8 cellular contexts compared by ENCODE assay signal in the genomic region with DNA sequence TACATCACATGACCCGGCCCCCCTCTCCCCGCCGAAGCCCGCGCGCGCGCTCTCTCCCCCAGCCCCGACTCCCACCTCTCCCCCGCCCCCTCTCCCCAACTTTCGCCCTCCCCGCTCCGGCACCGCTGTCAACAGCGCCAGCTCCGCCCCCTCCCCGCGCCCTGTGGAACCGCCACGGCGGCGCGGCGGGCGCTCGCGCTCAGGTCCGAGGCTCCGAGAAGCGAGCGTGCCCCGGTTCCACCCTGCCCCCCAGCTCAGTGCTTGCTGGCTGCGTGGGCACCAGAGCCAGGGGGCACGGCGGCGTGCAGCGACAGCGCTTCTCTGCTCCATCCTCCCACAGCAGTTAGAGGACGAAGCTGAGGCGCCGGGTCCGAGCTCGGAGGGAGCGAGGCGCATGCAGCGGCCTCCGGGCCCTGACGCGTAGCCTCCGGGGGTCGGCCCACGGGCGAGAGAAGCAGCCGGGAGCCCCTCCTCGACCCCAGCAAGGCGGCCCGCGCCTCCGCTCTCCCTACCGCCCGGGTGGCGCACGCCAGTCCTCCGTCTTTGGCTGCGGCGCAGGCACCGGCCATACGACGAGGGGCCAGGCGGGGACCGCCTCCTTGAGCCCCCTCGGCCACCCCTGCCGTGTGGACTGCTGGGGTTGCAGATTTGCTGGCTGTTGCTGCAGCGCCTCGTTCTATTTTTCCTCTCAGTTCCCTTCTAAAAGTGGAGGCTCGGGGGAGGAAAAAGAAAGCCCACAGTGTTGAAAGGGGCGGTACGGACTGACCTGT.
DNase-seq lines count a peak whose midpoint lies in the region; ATAC-seq and TF ChIP-seq lines count a peak whose summit lies in the region.

No MANE protein-coding gene starts in this region.

- H3K4me1 ChIP-seq in PC-3 (ENCODE audit: insufficient read depth, low read length) = peaks cover 15% of the 10 kb centered on the region; the same call in 1 of the 2 replicates
- peaks cover 2% of the 10 kb centered on the region for H3K4me1 ChIP-seq in ovary (ENCODE audit: insufficient read depth)
- H3K4me1 ChIP-seq in tibial artery = peaks cover 0 to 39% (median 28%) of the 10 kb centered on the region in 4 donors

- no peak for TF ChIP-seq EP300 in ovary (IDR thresholded peaks at IDR 0.05)

- H4K20me1 ChIP-seq in PC-3 (ENCODE audit: low read length) = no peaks in the 10 kb centered on the region

- POLR2A ChIA-PET in PC-3 (lab: Charles Lee; ENCODE audit: unreplicated experiment) = interaction anchor here (0.6 to 0.7 kb wide), 4 partner anchors 24 to 332 kb away, joined by 3 to 4 read pairs (median 3); no protein-coding TSS in a partner anchor

- intact Hi-C loops in PC-3 (cut with micrococcal nuclease) = loop anchor here (1.0 kb wide), 1 partner anchor 42 kb away; no protein-coding TSS in a partner anchor
- intact Hi-C loops in ovary (cut with DNase I) = loop anchor here in 2 of 4 donors (2.0 to 10.0 kb wide), 5 partner anchors 42 to 1460 kb away; partner anchors contain the start of genes TRIM13 (in 2 of the 2) and WDFY2 (in 1 of the 2)
- intact Hi-C loops in tibial artery (cut with DNase I; ENCODE audit: low total_unique reads) = loop anchor here (2.0 to 10.0 kb wide), 4 partner anchors 42 to 1610 kb away; partner anchors contain the start of genes KPNA3 and TRIM13

- 0 to 1% (median 1%) methylated on average over 29 to 78 of the region's 78 CpGs for WGBS in ovary, 3 donors

- H3K27ac ChIP-seq in PC-3 (ENCODE audit: low read length) (peak overlapping the region; percentile 87), ovary (peak overlapping the region; percentile 68 to 97), tibial artery (peak overlapping the region; percentile 100)

- ATAC-seq in GM18519 (IDR thresholded peaks at IDR 0.05; ENCODE audit: low FRiP score, unreplicated experiment) (peak; percentile 16), HG03097 (IDR thresholded peaks at IDR 0.05; ENCODE audit: low FRiP score, unreplicated experiment) (peak; percentile 28), PC-3 (peak; percentile 25)

- DNase-seq in 8988T (peak; percentile 93), PC-3 (peak; percentile 25), fibroblast of villous mesenchyme (ENCODE audit: low read depth) (peak; percentile 63), ovary (peak; percentile 94 to 98 (median 97)), tibial artery (peak; percentile 97 to 99)
- peak; percentile 91 for DNase-seq in activated effector memory CD4-positive, alpha-beta T cell treated with Interleukin-2 at 50 U/mL for 16 hours

- H3K9me2 ChIP-seq in PC-3 (replicated peaks; ENCODE audit: low read length) = no peaks in the 10 kb centered on the region

- H3K36me3 ChIP-seq in PC-3 (ENCODE audit: low read depth, low read length) (no peaks in the 10 kb centered on the region), ovary (no peaks in the 10 kb centered on the region), tibial artery (no peaks in the 10 kb centered on the region)

- no TSS peak for BruUV-seq in PC-3 (replicated peaks; lab: Mats Ljungman, UMichigan)

- no peaks in the 10 kb centered on the region for H3K27me3 ChIP-seq in PC-3 (ENCODE audit: low read length)
- peaks cover 4% of the 10 kb centered on the region for H3K27me3 ChIP-seq in ovary
- no peaks in the 10 kb centered on the region for H3K27me3 ChIP-seq in tibial artery

- H3F3A ChIP-seq in PC-3 (ENCODE audit: low read length, unreplicated experiment) = no peaks in the 10 kb centered on the region

- H3K4me3 ChIP-seq in PC-3 (ENCODE audit: low read length) (peak overlapping the region; percentile 93), fibroblast of villous mesenchyme (ENCODE audit: low read depth, low read length) (peak overlapping the region; percentile 91), ovary (peak overlapping the region; percentile 83), tibial artery (peak overlapping the region; percentile 95 to 96)

- no peak for TF ChIP-seq CTCF in PC-3 (conservative IDR thresholded peaks at IDR 0.05; ENCODE audit: low read depth, low read length)
- no peak for TF ChIP-seq CTCF in fibroblast of villous mesenchyme (IDR thresholded peaks at IDR 0.05; ENCODE audit: insufficient read depth, low read depth, low read length)
- TF ChIP-seq CTCF in ovary (IDR thresholded peaks at IDR 0.05) = no peak
- no peak for TF ChIP-seq CTCF in tibial artery (IDR thresholded peaks at IDR 0.05)

- H3K79me2 ChIP-seq in PC-3 (ENCODE audit: low read length) = peaks cover 19% of the 10 kb centered on the region

- H3K9ac ChIP-seq in PC-3 (ENCODE audit: low read length) = peak overlapping the region; percentile 90

- peak overlapping the region; percentile 91 for H2AFZ ChIP-seq in PC-3 (ENCODE audit: low read length)

- peak overlapping the region; percentile 98 for H3K4me2 ChIP-seq in PC-3 (ENCODE audit: low read length)

- H3K9me3 ChIP-seq in PC-3 (ENCODE audit: low read length) = no peaks in the 10 kb centered on the region
- H3K9me3 ChIP-seq in ovary = no peaks in the 10 kb centered on the region
- H3K9me3 ChIP-seq in tibial artery = no peaks in the 10 kb centered on the region

- CTCF ChIA-PET in PC-3 (lab: Charles Lee) = interaction anchor here (0.5 to 1.4 kb wide), 2 partner anchors 148 to 410 kb away, joined by 4 to 5 read pairs; no protein-coding TSS in a partner anchor

- TF ChIP-seq POLR2A in ovary (IDR thresholded peaks at IDR 0.05) = no peak

Comparison
In these comparisons a context has a peak if more than half of its experiments do, and no peak if none do; other contexts are left out.
1. Peak in every context shown above with its lines: DNase-seq, ATAC-seq, H3K4me3 ChIP-seq and H3K27ac ChIP-seq.
2. DNase-seq: peak in every context shown above with its lines; median percentile 98 in tibial artery; 97 in ovary; 93 in 8988T; 91 in activated effector memory CD4-positive, alpha-beta T cell treated with Interleukin-2 at 50 U/mL for 16 hours; 63 in fibroblast of villous mesenchyme; 25 in PC-3.